In the genomic region with DNA sequence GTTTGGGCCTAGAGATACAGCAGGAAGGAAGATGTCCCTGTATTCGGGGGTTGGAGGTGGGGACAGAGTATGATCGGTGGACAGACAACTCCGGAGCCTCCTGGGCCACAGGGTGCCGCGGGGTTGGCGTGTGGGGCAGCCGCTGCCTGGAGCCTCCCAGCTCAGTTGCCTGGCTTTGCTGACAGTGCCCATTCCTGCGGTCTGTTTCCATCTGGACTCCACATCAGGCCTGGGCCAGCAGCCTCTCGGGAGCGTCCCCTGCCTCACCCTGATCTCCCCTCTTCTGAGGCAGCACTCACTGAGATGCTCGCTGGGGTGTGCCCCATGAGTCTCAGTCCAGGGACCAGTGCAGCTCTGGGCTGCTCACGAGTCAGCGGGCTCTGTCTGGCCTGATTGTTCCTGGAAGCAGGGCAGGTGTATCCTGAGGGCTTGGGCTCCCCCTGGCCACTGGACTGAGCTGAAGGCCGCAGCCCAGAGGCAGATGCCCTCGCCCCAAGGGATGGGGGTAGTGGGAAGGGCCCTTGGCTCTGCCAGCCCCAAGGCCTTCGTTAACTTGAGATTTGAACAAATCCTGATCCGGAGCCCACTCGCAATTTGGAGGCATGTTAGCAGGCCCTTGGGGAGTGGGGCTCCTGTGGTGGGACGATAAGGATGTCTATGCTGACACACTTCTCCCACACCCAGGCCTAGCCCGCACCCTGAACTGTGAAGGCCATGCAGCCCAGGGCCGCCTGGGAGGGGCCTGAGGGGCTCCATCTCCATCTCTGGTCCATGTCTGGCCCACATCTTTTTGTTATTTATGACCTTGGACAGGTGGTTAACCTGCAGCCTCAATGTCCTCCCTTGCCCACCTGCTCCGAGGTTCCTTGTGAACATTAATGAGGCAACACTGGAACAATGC, we compare ENCODE assay signal across 10 cellular contexts.
A peak's percentile ranks its signal among the peaks of the same experiment; 100 is the strongest.
DNase-seq lines count a peak whose midpoint lies in the region; ATAC-seq and TF ChIP-seq lines count a peak whose summit lies in the region.
"Had no signal": no experiment of that assay in that cellular context is flagged by ENCODE, and none has a peak within 500 bp of the region (broad histone marks: within the 10 kb centered on the region; RNA-seq: fewer than 3 reads in every experiment).

No MANE protein-coding gene starts in this region.

- H3K9ac ChIP-seq in adipocyte (ENCODE audit: low read length) = no peak overlapping the region

- H3K4me3 Mint-ChIP-seq in nephron = no peak overlapping the region

- H3K27ac Mint-ChIP-seq in nephron = peak overlapping the region; percentile 56 to 87 (median 84)

- TF ChIP-seq CTCF in AG10803 (conservative IDR thresholded peaks at IDR 0.05; ENCODE audit: low read length) = no peak
- TF ChIP-seq CTCF in nephron (IDR thresholded peaks at IDR 0.05; ENCODE audit: unreplicated experiment in 3 of 3) = no peak

- H3K4me1 Mint-ChIP-seq in nephron = peaks cover 38% of the 10 kb centered on the region

- H3K4me3 ChIP-seq in AG10803 (ENCODE audit: low read length) = no peak overlapping the region
- no peak overlapping the region for H3K4me3 ChIP-seq in adipocyte (ENCODE audit: low read length)
- H3K4me3 ChIP-seq: uterus had no signal

- H3K27me3 ChIP-seq in adipocyte (replicated peaks; ENCODE audit: control insufficient read depth, insufficient read depth, low read length) = peaks cover 5% of the 10 kb centered on the region
- H3K27me3 ChIP-seq: uterus had no signal

- peaks cover 7% of the 10 kb centered on the region for H3K36me3 Mint-ChIP-seq in nephron (ENCODE audit: low read depth)

- peak; percentile 24 for DNase-seq in AG10803 (ENCODE audit: low read depth)
- DNase-seq in adipocyte (ENCODE audit: low read depth) = peak; percentile 41
- DNase-seq in globus pallidus (ENCODE audit: low spot score) = peak; percentile 12
- no peak for DNase-seq in NCI-H2029 (lab: John Stamatoyannopoulos, UW)
- DNase-seq: NCI-H2227 treated with DMSO at 0.1 percent for 48 hours, uterus had no signal

- no peaks in the 10 kb centered on the region for H3K9me3 Mint-ChIP-seq in nephron

- H3K9me3 ChIP-seq in adipocyte (ENCODE audit: control insufficient read depth, low read length) = no peaks in the 10 kb centered on the region
- H3K9me3 ChIP-seq: uterus had no signal

- H3K27me3 Mint-ChIP-seq in nephron (ENCODE audit: low read depth) = peaks cover 19% of the 10 kb centered on the region

- no peaks in the 10 kb centered on the region for H3K36me3 ChIP-seq in adipocyte (ENCODE audit: control insufficient read depth, insufficient read depth, low read length, severe bottlenecking)
- H3K36me3 ChIP-seq: uterus had no signal

- no peak for ATAC-seq in HG03521 (IDR thresholded peaks at IDR 0.05; ENCODE audit: unreplicated experiment)
- ATAC-seq in HG03135 (IDR thresholded peaks at IDR 0.05; ENCODE audit: unreplicated experiment) = no peak
- ATAC-seq in GM21515 (IDR thresholded peaks at IDR 0.05; ENCODE audit: unreplicated experiment) = no peak

- peaks cover 7% of the 10 kb centered on the region for H3K4me1 ChIP-seq in adipocyte (ENCODE audit: control insufficient read depth, insufficient read depth, low read length)
- H3K4me1 ChIP-seq: uterus had no signal
